19 cellular contexts compared by ENCODE assay signal in the genomic region with DNA sequence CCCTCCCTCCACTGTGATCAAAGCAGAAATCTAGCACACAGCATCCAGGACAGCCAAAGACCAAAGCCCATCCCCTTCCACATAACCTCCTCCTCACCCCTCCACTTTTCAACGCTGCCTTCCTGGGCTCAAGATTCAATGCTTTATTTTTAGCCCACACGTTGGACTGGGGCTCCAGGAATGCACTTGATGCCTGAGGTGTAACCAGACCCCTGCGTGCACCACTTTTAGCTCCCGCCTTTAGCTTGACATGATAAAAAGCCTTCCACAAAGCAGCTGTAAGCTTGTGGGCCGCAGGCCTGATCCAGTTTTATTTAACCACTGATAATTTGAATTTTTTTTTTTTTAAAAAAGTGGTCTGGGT. TPM values are rescaled to one million over a fixed set of nuclear protein-coding genes. Genes with fewer than 3 reads are reported as not detected.
DNase-seq lines count a peak whose midpoint lies in the region; ATAC-seq and TF ChIP-seq lines count a peak whose summit lies in the region.
"Had no signal": no experiment of that assay in that cellular context is flagged by ENCODE, and none has a peak within 500 bp of the region (broad histone marks: within the 10 kb centered on the region; RNA-seq: fewer than 3 reads in every experiment).

No MANE protein-coding gene starts in this region.

- no peak overlapping the region for H3K18ac ChIP-seq in IMR-90 (ENCODE audit: low read depth, low read length)

- H3K4me1 Mint-ChIP-seq in progenitor cell of endocrine pancreas (ENCODE audit: low read depth), result peaks cover 16% of the 10 kb centered on the region

- no peaks in the 10 kb centered on the region for H3K9me3 Mint-ChIP-seq in progenitor cell of endocrine pancreas (ENCODE audit: low read depth)
- H3K9me3 Mint-ChIP-seq: natural killer cell had no signal

- H3K9me3 ChIP-seq in IMR-90 (ENCODE audit: control insufficient read depth, insufficient read depth, low read length) (0 out of 2 replicates have a peak, but pooled peaks cover 4% of the 10 kb centered on the region), adipocyte (ENCODE audit: control insufficient read depth, low read length) (peaks cover 4% of the 10 kb centered on the region)
- H3K9me3 ChIP-seq: thoracic aorta had no signal

- no peak overlapping the region for H3K4me3 Mint-ChIP-seq in progenitor cell of endocrine pancreas (ENCODE audit: low read depth)
- H3K4me3 Mint-ChIP-seq: natural killer cell had no signal

- BruUV-seq in IMR-90 (replicated peaks; lab: Mats Ljungman, UMichigan), result no TSS peak

- no peak overlapping the region for H2AK9ac ChIP-seq in IMR-90 (replicated peaks; ENCODE audit: low read depth, low read length, poor library complexity)

- 0% methylated on average over 2 of the region's 5 CpGs; no CpG with 5 or more reads in 1 of the 2 experiments for WGBS in IMR-90 (ENCODE audit: extremely low coverage in 2 of 2, insufficient read length in 1 of 2), 2 experiments

- H3K27ac Mint-ChIP-seq in progenitor cell of endocrine pancreas, result peak overlapping the region; percentile 55
- H3K27ac Mint-ChIP-seq: natural killer cell had no signal

- no peak overlapping the region for H2BK5ac ChIP-seq in IMR-90 (ENCODE audit: low read depth, low read length, poor library complexity, severe bottlenecking)

- no peak overlapping the region for H2BK15ac ChIP-seq in IMR-90 (ENCODE audit: low read depth, low read length)

- peak overlapping the region; percentile 85 for H2AFZ ChIP-seq in IMR-90 (replicated peaks; ENCODE audit: low read length, poor library complexity)

- no peaks in the 10 kb centered on the region for H3K79me1 ChIP-seq in IMR-90 (ENCODE audit: low read depth in 1 of 2, low read length in 2 of 2)

- H3K27me3 Mint-ChIP-seq in progenitor cell of endocrine pancreas, result no peaks in the 10 kb centered on the region

- intact Hi-C loops in IMR-90 (cut with micrococcal nuclease) (no loop called here), left cardiac atrium (cut with DNase I) (loop anchor here in 1 of 2 donors (10.0 kb wide), 1 partner anchor 594 kb away; no protein-coding TSS in a partner anchor)

- H3K4me1 ChIP-seq in IMR-90 (ENCODE audit: control insufficient read depth, insufficient read depth, low read length) (peaks cover 3% of the 10 kb centered on the region; the same call in 1 of the 2 replicates), adipocyte (ENCODE audit: control insufficient read depth, insufficient read depth, low read length) (no peaks in the 10 kb centered on the region)

- in situ Hi-C loops in IMR-90 (cut with MboI; ENCODE audit: low sequenced_read_pairs), result no loop called here

- no peak overlapping the region for H3K56ac ChIP-seq in IMR-90 (ENCODE audit: extremely low read depth, insufficient read depth, low read length)

- H3K36me3 ChIP-seq in IMR-90 (ENCODE audit: control insufficient read depth, insufficient read depth, low read length), result no peaks in the 10 kb centered on the region
- H3K36me3 ChIP-seq in adipocyte (ENCODE audit: control insufficient read depth, insufficient read depth, low read length, severe bottlenecking), result no peaks in the 10 kb centered on the region
- H3K36me3 ChIP-seq: thoracic aorta had no signal

- H3K9ac ChIP-seq in IMR-90 (ENCODE audit: low read depth, low read length) (no peak overlapping the region), adipocyte (ENCODE audit: low read length) (no peak overlapping the region)

- CTCF ChIA-PET in IMR-90 (lab: Yijun Ruan, JAX), result interaction anchor here (0.7 to 0.8 kb wide), 3 partner anchors 9 to 163 kb away, joined by 3 to 4 read pairs (median 3); no protein-coding TSS in a partner anchor

- POLR2A ChIA-PET in IMR-90 (lab: Charles Lee; ENCODE audit: unreplicated experiment), result no interaction called here

- H3K27ac ChIP-seq in IMR-90 (ENCODE audit: insufficient read depth, low read length), result no peak overlapping the region
- H3K27ac ChIP-seq: SK-N-MC, thoracic aorta had no signal

- H4K5ac ChIP-seq in IMR-90 (ENCODE audit: low read depth, low read length), result no peak overlapping the region

- no peaks in the 10 kb centered on the region for H4K20me1 ChIP-seq in IMR-90 (ENCODE audit: insufficient read depth, low read length)

- no peak overlapping the region for H3K14ac ChIP-seq in IMR-90 (replicated peaks; ENCODE audit: low read depth, low read length)

- peak; percentile 60 for DNase-seq in IMR-90
- DNase-seq in adipocyte (ENCODE audit: low read depth), result peak; percentile 57
- DNase-seq in left cardiac atrium, result peak; percentile 41
- DNase-seq in progenitor cell of endocrine pancreas (ENCODE audit: low spot score, unreplicated experiment), result no peak
- DNase-seq in NCI-H1105 (lab: John Stamatoyannopoulos, UW), result no peak
- DNase-seq in NCI-H1436 (lab: John Stamatoyannopoulos, UW), result no peak
- DNase-seq: activated CD8-positive, alpha-beta memory T cell treated with anti-CD3 and anti-CD28 coated beads, Interleukin-2, amount 50 U/mL, for 4 hours; activated gamma-delta T cell treated with Interleukin-2 at 50 U/mL for 16 hours; aorta; cortex of kidney; mammary epithelial cell; natural killer cell; NCI-H1694; stimulated activated CD4-positive, alpha-beta T cell treated with anti-CD3 and anti-CD28 coated beads, Interleukin-4, amount 100 ng/mL, for 1 hour had no signal

- peak; percentile 27; the same call in 1 of the 2 replicates for ATAC-seq in IMR-90 (ENCODE audit: low read depth)
- peak; percentile 89 to 94 for ATAC-seq in left cardiac atrium
- no peak for ATAC-seq in GM21423 (IDR thresholded peaks at IDR 0.05; ENCODE audit: unreplicated experiment)
- no peak for ATAC-seq in GM18498 (IDR thresholded peaks at IDR 0.05; ENCODE audit: unreplicated experiment)
- ATAC-seq: natural killer cell had no signal

- H4K91ac ChIP-seq in IMR-90 (ENCODE audit: insufficient read depth, low read depth, low read length), result no peak overlapping the region

- H3K9me1 ChIP-seq in IMR-90 (ENCODE audit: insufficient read depth, low read length), result no peaks in the 10 kb centered on the region

- TF ChIP-seq CTCF in IMR-90 (conservative IDR thresholded peaks at IDR 0.05; ENCODE audit: low read depth, low read length), result no peak
- no peak for TF ChIP-seq CTCF in progenitor cell of endocrine pancreas (IDR thresholded peaks at IDR 0.05; ENCODE audit: unreplicated experiment)

- H3K36me3 Mint-ChIP-seq in progenitor cell of endocrine pancreas (ENCODE audit: insufficient read depth), result no peaks in the 10 kb centered on the region
- H3K36me3 Mint-ChIP-seq: natural killer cell had no signal

- no peak overlapping the region for H3K23ac ChIP-seq in IMR-90 (ENCODE audit: low read depth, low read length)

- no peak overlapping the region for H2BK120ac ChIP-seq in IMR-90 (ENCODE audit: low read depth, low read length)

- no peak overlapping the region; the same call in 1 of the 2 replicates for H3K4me2 ChIP-seq in IMR-90 (ENCODE audit: low read depth, low read length)

- H3K27me3 ChIP-seq in IMR-90 (ENCODE audit: control insufficient read depth, insufficient read depth, low read length) (peaks cover 3% of the 10 kb centered on the region), adipocyte (replicated peaks; ENCODE audit: control insufficient read depth, insufficient read depth, low read length) (peaks cover 18% of the 10 kb centered on the region)

- no peak overlapping the region for H3K4me3 ChIP-seq in IMR-90 (ENCODE audit: insufficient read depth, low read depth, low read length)
- no peak overlapping the region for H3K4me3 ChIP-seq in adipocyte (ENCODE audit: low read length)
- H3K4me3 ChIP-seq: SK-N-MC, thoracic aorta had no signal

- dilution Hi-C loops in IMR-90 (cut with HindIII; ENCODE audit: low sequenced_read_pairs, unreplicated experiment), result no loop called here

- no peak overlapping the region for H2BK20ac ChIP-seq in IMR-90 (ENCODE audit: low read depth, low read length)

- H3K4ac ChIP-seq in IMR-90 (ENCODE audit: low read depth, low read length), result no peak overlapping the region

- no peak for TF ChIP-seq RAD21 in IMR-90 (IDR thresholded peaks at IDR 0.05; ENCODE audit: low read length)

- no peak overlapping the region; a peak in 1 of 4 replicates for H4K8ac ChIP-seq in IMR-90 (ENCODE audit: low read depth in 2 of 2, low read length in 2 of 2)

- TF ChIP-seq POLR2A in IMR-90 (IDR thresholded peaks at IDR 0.05; ENCODE audit: low read depth, low read length), result no peak

- H2AK5ac ChIP-seq in IMR-90 (ENCODE audit: low read depth, low read length), result no peak overlapping the region

TF ChIP-seq in IMR-90, 13 proteins besides CTCF, POLR2A, EP300 and RAD21:
- TF ChIP-seq CHD1 (IDR thresholded peaks at IDR 0.05; ENCODE audit: low read depth, low read length), result no peak
- no peak for TF ChIP-seq RFX5 (IDR thresholded peaks at IDR 0.05; ENCODE audit: low read depth, low read length)
- no peak for TF ChIP-seq NFE2L2 (IDR thresholded peaks at IDR 0.05; ENCODE audit: low read depth, low read length)
- TF ChIP-seq USF2 (IDR thresholded peaks at IDR 0.05; ENCODE audit: low read depth, low read length), result no peak
- TF ChIP-seq MAZ (IDR thresholded peaks at IDR 0.05; ENCODE audit: borderline replicate concordance, low read depth, low read length), result no peak
- TF ChIP-seq, protein P1, sequence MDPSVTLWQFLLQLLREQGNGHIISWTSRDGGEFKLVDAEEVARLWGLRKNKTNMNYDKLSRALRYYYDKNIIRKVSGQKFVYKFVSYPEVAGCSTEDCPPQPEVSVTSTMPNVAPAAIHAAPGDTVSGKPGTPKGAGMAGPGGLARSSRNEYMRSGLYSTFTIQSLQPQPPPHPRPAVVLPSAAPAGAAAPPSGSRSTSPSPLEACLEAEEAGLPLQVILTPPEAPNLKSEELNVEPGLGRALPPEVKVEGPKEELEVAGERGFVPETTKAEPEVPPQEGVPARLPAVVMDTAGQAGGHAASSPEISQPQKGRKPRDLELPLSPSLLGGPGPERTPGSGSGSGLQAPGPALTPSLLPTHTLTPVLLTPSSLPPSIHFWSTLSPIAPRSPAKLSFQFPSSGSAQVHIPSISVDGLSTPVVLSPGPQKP (IDR thresholded peaks at IDR 0.05; ENCODE audit: borderline replicate concordance, low read depth, low read length), result no peak
- no peak for TF ChIP-seq MXI1 (IDR thresholded peaks at IDR 0.05; ENCODE audit: borderline replicate concordance, low read depth, low read length)
- TF ChIP-seq FOS (IDR thresholded peaks at IDR 0.05; ENCODE audit: low read depth, low read length), result no peak
- TF ChIP-seq CEBPB (IDR thresholded peaks at IDR 0.05; ENCODE audit: low read depth, low read length), result no peak

RNA-seq across cellular contexts. Expression of gene TMEM40, which starts 29.8 kb away (rescaled TPM):
- total RNA-seq in IMR-90 (2012; rRNA removed) (not detected in 2 replicates), left cardiac atrium (1 to 10 TPM; 4.8 to 6.5 TPM), progenitor cell of endocrine pancreas (0.36 TPM in 1 of 2 replicates, not detected in the other)
- polyA plus RNA-seq in IMR-90 (2012; rRNA removed), result 0.27 and 0.29 TPM in 2 replicates
- 0.14 and 0.24 TPM in 2 replicates for polyA plus RNA-seq in IMR-90 (2012; cell fraction: cytosol; rRNA removed)
- 0.13 and 0.24 TPM in 2 replicates for polyA plus RNA-seq in IMR-90 (2012; cell fraction: nucleus; rRNA removed; ENCODE audit: low replicate concordance)
- total RNA-seq: Daoy, thoracic aorta had no signal

Comparison
In these comparisons a context has a peak if more than half of its experiments do, and no peak if none do; other contexts are left out.
1. ATAC-seq: peak in IMR-90 (single experiment) and left cardiac atrium (2 of 2); none in GM21423 (single experiment) and GM18498 (single experiment).
2. DNase-seq: peak in IMR-90 (single experiment), adipocyte (single experiment) and left cardiac atrium (single experiment); none in progenitor cell of endocrine pancreas (single experiment), NCI-H1105 (single experiment) and NCI-H1436 (single experiment).